8 cellular contexts compared by ENCODE assay signal in genomic region chr4:83339573-83339972, GRCh38. TPM values are rescaled to one million over a fixed set of nuclear protein-coding genes. Genes with fewer than 3 reads are reported as not detected.
"Had no signal": no experiment of that assay in that cellular context is flagged by ENCODE, and none has a peak within 500 bp of the region (broad histone marks: within the 10 kb centered on the region; RNA-seq: fewer than 3 reads in every experiment).

No MANE protein-coding gene starts in this region.

- H2AFZ ChIP-seq: GM23248 had no signal

- H3K27ac ChIP-seq: GM23248, HL-60 had no signal

- H3K4me3 Mint-ChIP-seq: HFFc6 had no signal

- H3K4me3 ChIP-seq: GM23248, HAP-1 had no signal

- DNase-seq: GM23248, GOT3, H7, HFFc6 had no signal

- H3K36me3 ChIP-seq: HAP-1 had no signal

- ATAC-seq: HCT116, HepG2 had no signal

- H3K9ac ChIP-seq: GM23248 had no signal

- H3K9me3 Mint-ChIP-seq: HFFc6 had no signal

- H3K9me3 ChIP-seq: HAP-1 had no signal

- H3K27ac Mint-ChIP-seq: HFFc6 had no signal

RNA-seq across cellular contexts. Expression of gene HPSE, which starts 4.9 kb away (rescaled TPM):
- total RNA-seq: HepG2 had no signal
- polyA plus RNA-seq: HepG2 had no signal
